ENCODE assay signal across 1 cellular context in genomic region chr13:102591988-102592781, GRCh38.
A peak's percentile ranks its signal among the peaks of the same experiment; 100 is the strongest.
TF ChIP-seq lines count a peak whose summit lies in the region.

No MANE protein-coding gene starts in this region.

TF ChIP-seq in HepG2, 621 proteins besides CTCF, POLR2A, EP300 and RAD21 (continued from another document):
- TF ChIP-seq SP2 (CRISPR knock-in tag; IDR thresholded peaks at IDR 0.05) (0 out of 2 replicates have a peak, but pooled peaks have one; percentile 19), ZNF766 (CRISPR knock-in tag; IDR thresholded peaks at IDR 0.05; ENCODE audit: borderline replicate concordance) (no peak), MIER3 (CRISPR knock-in tag; IDR thresholded peaks at IDR 0.05; ENCODE audit: borderline replicate concordance) (0 out of 2 replicates have a peak, but pooled peaks have one; percentile 23), MXD4 (CRISPR knock-in tag; IDR thresholded peaks at IDR 0.05) (0 out of 2 replicates have a peak, but pooled peaks have one; percentile 60), ZNF496 (CRISPR knock-in tag; IDR thresholded peaks at IDR 0.05; ENCODE audit: insufficient replicate concordance) (no peak), ASH2L (IDR thresholded peaks at IDR 0.05; ENCODE audit: insufficient read length, low read depth, low read length) (peak; percentile 49), XRCC5 (optimal IDR thresholded peaks at IDR 0.05; ENCODE audit: low read length) (peak; percentile 63), ZFP1 (CRISPR knock-in tag; IDR thresholded peaks at IDR 0.05) (no peak), ZNF556 (CRISPR knock-in tag; IDR thresholded peaks at IDR 0.05; ENCODE audit: borderline replicate concordance) (peak; percentile 49; the same call in 1 of the 2 replicates), ZNF44 (CRISPR knock-in tag; IDR thresholded peaks at IDR 0.05) (no peak), ARID3A (IDR thresholded peaks at IDR 0.05; ENCODE audit: low read depth, low read length) (no peak), SP5 (CRISPR knock-in tag; IDR thresholded peaks at IDR 0.05; ENCODE audit: borderline replicate concordance, low read depth) (no peak), ZNF354B (CRISPR knock-in tag; IDR thresholded peaks at IDR 0.05) (no peak), STAG1 (CRISPR knock-in tag; IDR thresholded peaks at IDR 0.05) (peak; percentile 60), GPN1 (CRISPR knock-in tag; IDR thresholded peaks at IDR 0.05; ENCODE audit: borderline replicate concordance) (no peak), ZNF660 (CRISPR knock-in tag; IDR thresholded peaks at IDR 0.05; ENCODE audit: borderline replicate concordance, low read depth) (no peak), CEBPG (CRISPR knock-in tag; IDR thresholded peaks at IDR 0.05) (peak; percentile 64), ZMYM2 (CRISPR knock-in tag; IDR thresholded peaks at IDR 0.05) (no peak)
- TF ChIP-seq, protein P1, sequence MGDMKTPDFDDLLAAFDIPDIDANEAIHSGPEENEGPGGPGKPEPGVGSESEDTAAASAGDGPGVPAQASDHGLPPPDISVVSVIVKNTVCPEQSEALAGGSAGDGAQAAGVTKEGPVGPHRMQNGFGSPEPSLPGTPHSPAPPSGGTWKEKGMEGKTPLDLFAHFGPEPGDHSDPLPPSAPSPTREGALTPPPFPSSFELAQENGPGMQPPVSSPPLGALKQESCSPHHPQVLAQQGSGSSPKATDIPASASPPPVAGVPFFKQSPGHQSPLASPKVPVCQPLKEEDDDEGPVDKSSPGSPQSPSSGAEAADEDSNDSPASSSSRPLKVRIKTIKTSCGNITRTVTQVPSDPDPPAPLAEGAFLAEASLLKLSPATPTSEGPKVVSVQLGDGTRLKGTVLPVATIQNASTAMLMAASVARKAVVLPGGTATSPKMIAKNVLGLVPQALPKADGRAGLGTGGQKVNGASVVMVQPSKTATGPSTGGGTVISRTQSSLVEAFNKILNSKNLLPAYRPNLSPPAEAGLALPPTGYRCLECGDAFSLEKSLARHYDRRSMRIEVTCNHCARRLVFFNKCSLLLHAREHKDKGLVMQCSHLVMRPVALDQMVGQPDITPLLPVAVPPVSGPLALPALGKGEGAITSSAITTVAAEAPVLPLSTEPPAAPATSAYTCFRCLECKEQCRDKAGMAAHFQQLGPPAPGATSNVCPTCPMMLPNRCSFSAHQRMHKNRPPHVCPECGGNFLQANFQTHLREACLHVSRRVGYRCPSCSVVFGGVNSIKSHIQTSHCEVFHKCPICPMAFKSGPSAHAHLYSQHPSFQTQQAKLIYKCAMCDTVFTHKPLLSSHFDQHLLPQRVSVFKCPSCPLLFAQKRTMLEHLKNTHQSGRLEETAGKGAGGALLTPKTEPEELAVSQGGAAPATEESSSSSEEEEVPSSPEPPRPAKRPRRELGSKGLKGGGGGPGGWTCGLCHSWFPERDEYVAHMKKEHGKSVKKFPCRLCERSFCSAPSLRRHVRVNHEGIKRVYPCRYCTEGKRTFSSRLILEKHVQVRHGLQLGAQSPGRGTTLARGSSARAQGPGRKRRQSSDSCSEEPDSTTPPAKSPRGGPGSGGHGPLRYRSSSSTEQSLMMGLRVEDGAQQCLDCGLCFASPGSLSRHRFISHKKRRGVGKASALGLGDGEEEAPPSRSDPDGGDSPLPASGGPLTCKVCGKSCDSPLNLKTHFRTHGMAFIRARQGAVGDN (CRISPR knock-in tag; IDR thresholded peaks at IDR 0.05), result peak; percentile 73
- TF ChIP-seq, protein P2, sequence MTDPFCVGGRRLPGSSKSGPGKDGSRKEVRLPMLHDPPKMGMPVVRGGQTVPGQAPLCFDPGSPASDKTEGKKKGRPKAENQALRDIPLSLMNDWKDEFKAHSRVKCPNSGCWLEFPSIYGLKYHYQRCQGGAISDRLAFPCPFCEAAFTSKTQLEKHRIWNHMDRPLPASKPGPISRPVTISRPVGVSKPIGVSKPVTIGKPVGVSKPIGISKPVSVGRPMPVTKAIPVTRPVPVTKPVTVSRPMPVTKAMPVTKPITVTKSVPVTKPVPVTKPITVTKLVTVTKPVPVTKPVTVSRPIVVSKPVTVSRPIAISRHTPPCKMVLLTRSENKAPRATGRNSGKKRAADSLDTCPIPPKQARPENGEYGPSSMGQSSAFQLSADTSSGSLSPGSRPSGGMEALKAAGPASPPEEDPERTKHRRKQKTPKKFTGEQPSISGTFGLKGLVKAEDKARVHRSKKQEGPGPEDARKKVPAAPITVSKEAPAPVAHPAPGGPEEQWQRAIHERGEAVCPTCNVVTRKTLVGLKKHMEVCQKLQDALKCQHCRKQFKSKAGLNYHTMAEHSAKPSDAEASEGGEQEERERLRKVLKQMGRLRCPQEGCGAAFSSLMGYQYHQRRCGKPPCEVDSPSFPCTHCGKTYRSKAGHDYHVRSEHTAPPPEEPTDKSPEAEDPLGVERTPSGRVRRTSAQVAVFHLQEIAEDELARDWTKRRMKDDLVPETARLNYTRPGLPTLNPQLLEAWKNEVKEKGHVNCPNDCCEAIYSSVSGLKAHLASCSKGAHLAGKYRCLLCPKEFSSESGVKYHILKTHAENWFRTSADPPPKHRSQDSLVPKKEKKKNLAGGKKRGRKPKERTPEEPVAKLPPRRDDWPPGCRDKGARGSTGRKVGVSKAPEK (CRISPR knock-in tag; IDR thresholded peaks at IDR 0.05; ENCODE audit: borderline replicate concordance), result 0 out of 2 replicates have a peak, but pooled peaks have one; percentile 67
